In the genomic region with DNA sequence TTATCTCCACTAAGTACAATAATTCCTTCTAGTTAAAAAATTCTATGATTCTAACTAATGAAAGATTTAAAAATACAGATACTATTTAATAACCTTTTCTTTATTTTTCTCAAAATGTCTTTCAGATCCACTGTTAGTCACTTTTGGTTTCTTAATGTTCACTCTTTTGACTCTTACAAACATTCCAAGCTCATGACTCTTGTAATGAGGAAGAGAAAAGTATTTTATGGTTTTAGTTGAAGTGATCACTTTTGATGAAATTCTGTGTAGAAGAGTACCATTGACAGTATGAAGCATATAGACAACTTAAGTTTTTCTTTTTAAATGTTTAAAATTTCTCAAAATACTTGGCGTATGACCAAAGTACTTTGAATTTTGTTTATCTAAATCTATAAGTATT, we compare ENCODE assay signal across 21 cellular contexts. TPM values are rescaled to one million over a fixed set of nuclear protein-coding genes. Genes with fewer than 3 reads are reported as not detected.
DNase-seq lines count a peak whose midpoint lies in the region; ATAC-seq, FAIRE-seq and TF ChIP-seq lines count a peak whose summit lies in the region.
"Had no signal": no experiment of that assay in that cellular context is flagged by ENCODE, and none has a peak within 500 bp of the region (broad histone marks: within the 10 kb centered on the region; RNA-seq: fewer than 3 reads in every experiment).

No MANE protein-coding gene starts in this region.

- no peak for ATAC-seq in activated naive CD8-positive, alpha-beta T cell treated with anti-CD3 and anti-CD28 coated beads, Interleukin-2, amount 50 U/mL, for 24 hours
- ATAC-seq: right cardiac atrium had no signal

- H3K36me3 Mint-ChIP-seq in osteocyte (ENCODE audit: unreplicated experiment): peaks cover 35% of the 10 kb centered on the region
- H3K36me3 Mint-ChIP-seq in activated naive CD8-positive, alpha-beta T cell treated with anti-CD3 and anti-CD28 coated beads, Interleukin-2, amount 50 U/mL, for 24 hours (ENCODE audit: low read depth): peaks cover 21% of the 10 kb centered on the region

- H3K9me3 Mint-ChIP-seq in osteocyte (ENCODE audit: unreplicated experiment): no peaks in the 10 kb centered on the region
- H3K9me3 Mint-ChIP-seq in activated naive CD8-positive, alpha-beta T cell treated with anti-CD3 and anti-CD28 coated beads, Interleukin-2, amount 50 U/mL, for 24 hours: no peaks in the 10 kb centered on the region

- peak; percentile 47 for FAIRE-seq in TTC549 (lab: Jason Lieb, UNC)
- FAIRE-seq: HTR-8/SVneo had no signal

- H3K27ac Mint-ChIP-seq in osteocyte (ENCODE audit: unreplicated experiment): peak overlapping the region; percentile 37
- no peak overlapping the region for H3K27ac Mint-ChIP-seq in activated naive CD8-positive, alpha-beta T cell treated with anti-CD3 and anti-CD28 coated beads, Interleukin-2, amount 50 U/mL, for 24 hours

- no peaks in the 10 kb centered on the region for H3K27me3 Mint-ChIP-seq in osteocyte (ENCODE audit: unreplicated experiment)
- no peaks in the 10 kb centered on the region for H3K27me3 Mint-ChIP-seq in activated naive CD8-positive, alpha-beta T cell treated with anti-CD3 and anti-CD28 coated beads, Interleukin-2, amount 50 U/mL, for 24 hours

- no peak for TF ChIP-seq CTCF in osteocyte (IDR thresholded peaks at IDR 0.05)

- DNase-seq in GM04504 (ENCODE audit: low read depth) (peak; percentile 35), fibroblast of peridontal ligament (ENCODE audit: extremely low read depth) (peak; percentile 77), osteocyte (ENCODE audit: extremely low spot score, unreplicated experiment) (no peak), SW480 (ENCODE audit: low spot score) (no peak), HT-29 (ENCODE audit: low spot score) (no peak), NCI-H1417 (lab: John Stamatoyannopoulos, UW) (no peak)
- DNase-seq in activated naive CD8-positive, alpha-beta T cell treated with anti-CD3 and anti-CD28 coated beads, Interleukin-2, amount 50 U/mL, for 24 hours: no peak
- DNase-seq: activated CD4-positive, alpha-beta T cell treated with anti-CD3 and anti-CD28 coated beads, Interleukin-2, amount 50 U/mL, for 1 hour; activated naive CD4-positive, alpha-beta T cell treated with anti-CD3 and anti-CD28 coated beads, Interleukin-2, amount 50 U/mL, for 16 hours; AML-193; Caco-2; caudate nucleus; islet precursor cell; midbrain; NCI-H1694 treated with DMSO at 0.1 percent for 48 hours; NCI-H510A treated with DMSO at 0.1 percent for 48 hours; right cardiac atrium; stimulated activated CD4-positive, alpha-beta T cell treated with anti-CD3 and anti-CD28 coated beads, Interleukin-2, amount 100 ng/mL, for 48 hours; testis had no signal

- H3K4me3 Mint-ChIP-seq in osteocyte (ENCODE audit: unreplicated experiment): no peak overlapping the region
- no peak overlapping the region for H3K4me3 Mint-ChIP-seq in activated naive CD8-positive, alpha-beta T cell treated with anti-CD3 and anti-CD28 coated beads, Interleukin-2, amount 50 U/mL, for 24 hours

- peaks cover 17% of the 10 kb centered on the region for H3K4me1 Mint-ChIP-seq in osteocyte (ENCODE audit: unreplicated experiment)
- no peaks in the 10 kb centered on the region for H3K4me1 Mint-ChIP-seq in activated naive CD8-positive, alpha-beta T cell treated with anti-CD3 and anti-CD28 coated beads, Interleukin-2, amount 50 U/mL, for 24 hours

RNA-seq across cellular contexts. Expression of a gene that starts 27.8 kb away (rescaled TPM):
- total RNA-seq in osteocyte: 27.4 and 31.0 TPM in 2 replicates
- total RNA-seq in HT-29 (2014; rRNA removed; shearing (Covaris generic)): 60.5 and 63.1 TPM in 2 replicates

Comparison
In these comparisons a context has a peak if more than half of its experiments do, and no peak if none do; other contexts are left out.
1. DNase-seq: peak in GM04504 (single experiment) and fibroblast of peridontal ligament (single experiment); none in osteocyte (single experiment), SW480 (single experiment), HT-29 (single experiment), NCI-H1417 (0 of 3) and activated naive CD8-positive, alpha-beta T cell treated with anti-CD3 and anti-CD28 coated beads, Interleukin-2, amount 50 U/mL, for 24 hours (single experiment).